In the genomic region with DNA sequence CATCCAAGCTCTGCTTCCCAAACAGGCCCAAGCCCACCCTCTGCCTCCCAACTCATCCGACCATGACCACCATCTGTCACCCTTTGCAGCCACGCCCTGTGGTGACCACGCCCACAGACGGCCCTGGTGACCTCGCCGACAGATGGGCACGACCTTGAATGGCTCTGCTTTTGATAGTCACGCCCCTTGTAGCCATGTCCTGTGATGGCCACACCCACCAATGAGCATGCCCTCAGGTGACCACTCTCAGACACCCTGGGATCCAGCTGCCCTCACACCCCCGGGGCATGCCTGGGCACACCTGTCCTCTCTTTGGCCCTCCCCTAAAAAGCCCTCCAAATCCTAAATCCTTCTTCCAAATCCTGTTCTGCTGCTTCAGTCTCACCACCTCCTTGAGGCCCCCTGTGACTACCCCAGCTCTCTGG, we compare ENCODE assay signal across 8 cellular contexts. TPM values are rescaled to one million over a fixed set of nuclear protein-coding genes. Genes with fewer than 3 reads are reported as not detected.
DNase-seq lines count a peak whose midpoint lies in the region; ATAC-seq and TF ChIP-seq lines count a peak whose summit lies in the region.

No MANE protein-coding gene starts in this region.

- peaks cover 24% of the 10 kb centered on the region for H3K27me3 Mint-ChIP-seq in T-helper 2 cell treated with Interferon-gamma antibody and Interleukin-4, amounts not matched to agents 5 μg/mL and 100 μg/mL, for 36 hours (ENCODE audit: low read depth)

- peaks cover 13% of the 10 kb centered on the region for H3K4me1 Mint-ChIP-seq in T-helper 2 cell treated with Interferon-gamma antibody and Interleukin-4, amounts not matched to agents 5 μg/mL and 100 μg/mL, for 36 hours (ENCODE audit: low read depth)
- peaks cover 20% of the 10 kb centered on the region for H3K4me1 Mint-ChIP-seq in stimulated activated effector memory CD8-positive, alpha-beta T cell treated with anti-CD3 and anti-CD28 coated beads, Interleukin-12 subunit alpha, Interleukin-12 subunit beta, amount 100 ng/mL, for 72 hours

- H3K9me3 Mint-ChIP-seq in T-helper 2 cell treated with Interferon-gamma antibody and Interleukin-4, amounts not matched to agents 5 μg/mL and 100 μg/mL, for 36 hours, result no peaks in the 10 kb centered on the region
- H3K9me3 Mint-ChIP-seq in stimulated activated effector memory CD8-positive, alpha-beta T cell treated with anti-CD3 and anti-CD28 coated beads, Interleukin-12 subunit alpha, Interleukin-12 subunit beta, amount 100 ng/mL, for 72 hours, result no peaks in the 10 kb centered on the region

- WGBS in right cardiac atrium, result 55% methylated on average over 9 of the region's 9 CpGs

- H3K9me3 ChIP-seq in right cardiac atrium (ENCODE audit: control insufficient read depth, low read length), result no peaks in the 10 kb centered on the region

- no peak for TF ChIP-seq CTCF in WI38 (IDR thresholded peaks at IDR 0.05; ENCODE audit: low read depth, low read length)

- H3K27me3 ChIP-seq in right cardiac atrium (ENCODE audit: control insufficient read depth, insufficient read depth), result no peaks in the 10 kb centered on the region

- peak overlapping the region; percentile 74 for H3K4me3 ChIP-seq in WI38 (ENCODE audit: low read depth, low read length)
- no peak overlapping the region for H3K4me3 ChIP-seq in right cardiac atrium (ENCODE audit: low read length)

- DNase-seq in T-helper 2 cell treated with Interferon-gamma antibody and Interleukin-4, amounts not matched to agents 5 μg/mL and 100 μg/mL, for 36 hours (ENCODE audit: low spot score), result no peak
- DNase-seq in T-helper 2 cell (no peak), right cardiac atrium (peak; percentile 38 to 75 (median 72)), NCI-H345 (lab: John Stamatoyannopoulos, UW) (no peak), NCI-H1930 (lab: John Stamatoyannopoulos, UW) (no peak), GDM1 (lab: John Stamatoyannopoulos, UW) (no peak)
- DNase-seq in stimulated activated effector memory CD8-positive, alpha-beta T cell treated with anti-CD3 and anti-CD28 coated beads, Interleukin-12 subunit alpha, Interleukin-12 subunit beta, amount 100 ng/mL, for 72 hours (ENCODE audit: low spot score in 2 of 2), result no peak

- H3K27ac ChIP-seq in right cardiac atrium (ENCODE audit: low read length), result no peak overlapping the region

- no peak overlapping the region for H3K27ac Mint-ChIP-seq in T-helper 2 cell treated with Interferon-gamma antibody and Interleukin-4, amounts not matched to agents 5 μg/mL and 100 μg/mL, for 36 hours
- H3K27ac Mint-ChIP-seq in stimulated activated effector memory CD8-positive, alpha-beta T cell treated with anti-CD3 and anti-CD28 coated beads, Interleukin-12 subunit alpha, Interleukin-12 subunit beta, amount 100 ng/mL, for 72 hours, result no peak overlapping the region

- no peaks in the 10 kb centered on the region for H3K4me1 ChIP-seq in right cardiac atrium (ENCODE audit: control insufficient read depth, insufficient read depth, low read length)

- no peaks in the 10 kb centered on the region for H3K36me3 Mint-ChIP-seq in T-helper 2 cell treated with Interferon-gamma antibody and Interleukin-4, amounts not matched to agents 5 μg/mL and 100 μg/mL, for 36 hours (ENCODE audit: low read depth)
- H3K36me3 Mint-ChIP-seq in stimulated activated effector memory CD8-positive, alpha-beta T cell treated with anti-CD3 and anti-CD28 coated beads, Interleukin-12 subunit alpha, Interleukin-12 subunit beta, amount 100 ng/mL, for 72 hours, result no peaks in the 10 kb centered on the region

- peak overlapping the region; percentile 83 for H3K4me3 Mint-ChIP-seq in T-helper 2 cell treated with Interferon-gamma antibody and Interleukin-4, amounts not matched to agents 5 μg/mL and 100 μg/mL, for 36 hours
- peak overlapping the region; percentile 73 for H3K4me3 Mint-ChIP-seq in stimulated activated effector memory CD8-positive, alpha-beta T cell treated with anti-CD3 and anti-CD28 coated beads, Interleukin-12 subunit alpha, Interleukin-12 subunit beta, amount 100 ng/mL, for 72 hours

- intact Hi-C loops in right cardiac atrium (cut with DNase I), result no loop called here

- ATAC-seq in right cardiac atrium, result peak; percentile 10 to 14
- ATAC-seq in stimulated activated effector memory CD8-positive, alpha-beta T cell treated with anti-CD3 and anti-CD28 coated beads, Interleukin-12 subunit alpha, Interleukin-12 subunit beta, amount 100 ng/mL, for 72 hours, result no peak

RNA-seq across cellular contexts. Expression of gene SSR1, which starts 51.0 kb away (rescaled TPM):
- total RNA-seq in right cardiac atrium, result 10 to 100 TPM; 71.6 to 96.3 (median 82.0) TPM
- 21.6 TPM for polyA plus RNA-seq in right cardiac atrium

Comparison
In these comparisons a context has a peak if more than half of its experiments do, and no peak if none do; other contexts are left out.
1. DNase-seq: peak in right cardiac atrium (3 of 3); none in T-helper 2 cell treated with Interferon-gamma antibody and Interleukin-4, amounts not matched to agents 5 μg/mL and 100 μg/mL, for 36 hours (single experiment), T-helper 2 cell (0 of 5), stimulated activated effector memory CD8-positive, alpha-beta T cell treated with anti-CD3 and anti-CD28 coated beads, Interleukin-12 subunit alpha, Interleukin-12 subunit beta, amount 100 ng/mL, for 72 hours (0 of 2), NCI-H345 (single experiment), NCI-H1930 (0 of 2) and GDM1 (single experiment).